8 cellular contexts compared by ENCODE assay signal in genomic region chr2:38315707-38316333, GRCh38.
DNase-seq lines count a peak whose midpoint lies in the region; ATAC-seq and TF ChIP-seq lines count a peak whose summit lies in the region.

No MANE protein-coding gene starts in this region.

- H3K27me3 ChIP-seq in adipocyte (replicated peaks; ENCODE audit: control insufficient read depth, insufficient read depth, low read length), result no peaks in the 10 kb centered on the region

- intact Hi-C loops in left ventricle myocardium superior (cut with micrococcal nuclease), result loop anchor here (10.0 kb wide), 1 partner anchor 149 kb away; no protein-coding TSS in a partner anchor

- peaks cover 59% of the 10 kb centered on the region for H3K36me3 ChIP-seq in adipocyte (ENCODE audit: control insufficient read depth, insufficient read depth, low read length, severe bottlenecking)

- no peak overlapping the region for H3K9ac ChIP-seq in adipocyte (ENCODE audit: low read length)

- DNase-seq in ACHN (peak; percentile 70), G401 (ENCODE audit: low spot score) (peak; percentile 63), NCI-H146 (lab: John Stamatoyannopoulos, UW) (peak; percentile 30), adipocyte (ENCODE audit: low read depth) (peak; percentile 79), left ventricle myocardium superior (no peak), retinal pigment epithelial cell (ENCODE audit: low read depth) (no peak)
- DNase-seq in stimulated activated CD4-positive, alpha-beta T cell treated with anti-CD3 and anti-CD28 coated beads, Interleukin-12 subunit alpha, Interleukin-12 subunit beta, amount 100 ng/mL, for 4 hours, result no peak

- TF ChIP-seq CTCF in retinal pigment epithelial cell (conservative IDR thresholded peaks at IDR 0.05; ENCODE audit: low read depth, low read length), result peak; percentile 75

- H3K4me3 ChIP-seq in adipocyte (ENCODE audit: low read length) (no peak overlapping the region), retinal pigment epithelial cell (ENCODE audit: low read length) (no peak overlapping the region)

- H3K4me1 ChIP-seq in adipocyte (ENCODE audit: control insufficient read depth, insufficient read depth, low read length), result no peaks in the 10 kb centered on the region

- ATAC-seq in left ventricle myocardium superior (peak; percentile 59), HG03460 (IDR thresholded peaks at IDR 0.05; ENCODE audit: unreplicated experiment) (no peak)

- in situ Hi-C loops in ACHN (cut with HindIII; ENCODE audit: low pct_ligation_motif_present, low pct_unique_long_range_greater_than_20kb, low sequenced_read_pairs) (no loop called here), G401 (cut with HindIII; ENCODE audit: low sequenced_read_pairs) (no loop called here)

- H3K9me3 ChIP-seq in adipocyte (ENCODE audit: control insufficient read depth, low read length), result no peaks in the 10 kb centered on the region

Comparison
In these comparisons a context has a peak if more than half of its experiments do, and no peak if none do; other contexts are left out.
1. DNase-seq: peak in ACHN (single experiment), G401 (single experiment), NCI-H146 (single experiment) and adipocyte (single experiment); none in left ventricle myocardium superior (single experiment), retinal pigment epithelial cell (single experiment) and stimulated activated CD4-positive, alpha-beta T cell treated with anti-CD3 and anti-CD28 coated beads, Interleukin-12 subunit alpha, Interleukin-12 subunit beta, amount 100 ng/mL, for 4 hours (single experiment).